8 cellular contexts compared by ENCODE assay signal in genomic region chr1:25905680-25906643, GRCh38. TPM values are rescaled to one million over a fixed set of nuclear protein-coding genes. Genes with fewer than 3 reads are reported as not detected.
DNase-seq lines count a peak whose midpoint lies in the region; ATAC-seq and TF ChIP-seq lines count a peak whose summit lies in the region.

STMN1 (minus strand) TSS chr1:25906419; CDS start chr1:25904676, 1,743 bp downstream.

- H3K9ac ChIP-seq in fibroblast of lung (ENCODE audit: insufficient read depth, low read length), result peak within 1 kb of the TSS; percentile 62

- peak within 1 kb of the TSS; percentile 98 for H3K4me3 Mint-ChIP-seq in activated T-helper 17 cell treated with anti-CD3 and anti-CD28 coated beads, Interleukin-2, amount 50 U/mL, for 72 hours
- H3K4me3 Mint-ChIP-seq in natural killer cell, result peak within 1 kb of the TSS; percentile 94

- H3K9me3 ChIP-seq in KOPT-K1 (ENCODE audit: insufficient read depth, low read length, poor library complexity, severe bottlenecking), result no peaks in the 10 kb centered on the region
- H3K9me3 ChIP-seq in fibroblast of lung (ENCODE audit: control insufficient read depth, insufficient read depth, low read depth, low read length), result no peaks in the 10 kb centered on the region

- H3K27ac Mint-ChIP-seq in activated T-helper 17 cell treated with anti-CD3 and anti-CD28 coated beads, Interleukin-2, amount 50 U/mL, for 72 hours, result peak within 1 kb of the TSS; percentile 88
- H3K27ac Mint-ChIP-seq in natural killer cell, result peak within 1 kb of the TSS; percentile 87 to 89

- H3K36me3 ChIP-seq in KOPT-K1 (ENCODE audit: insufficient read depth, low read length) (peaks cover 43% of the 10 kb centered on the region), fibroblast of lung (ENCODE audit: control insufficient read depth, insufficient read depth, low read length) (peaks cover 3% of the 10 kb centered on the region)

- peaks cover 44% of the 10 kb centered on the region for H3K36me3 Mint-ChIP-seq in activated T-helper 17 cell treated with anti-CD3 and anti-CD28 coated beads, Interleukin-2, amount 50 U/mL, for 72 hours (ENCODE audit: low read depth)
- no peaks in the 10 kb centered on the region for H3K36me3 Mint-ChIP-seq in natural killer cell

- peak within 1 kb of the TSS; percentile 60 to 86 (median 76) for H3K4me3 ChIP-seq in fibroblast of lung (replicated peaks in 1 of 4; ENCODE audit: control extremely low read depth in 1 of 4, insufficient read depth in 1 of 4, low read depth in 3 of 4, low read length in 4 of 4)

- no peaks in the 10 kb centered on the region for H4K20me1 ChIP-seq in fibroblast of lung (ENCODE audit: control insufficient read depth, extremely low read depth, insufficient read depth, low read length)

- intact Hi-C loops in natural killer cell (cut with micrococcal nuclease), result loop anchor here (1.0 to 2.0 kb wide), 2 partner anchors 11 to 93 kb away; partner anchors contain the start of gene PAFAH2

- H3K9me3 Mint-ChIP-seq in activated T-helper 17 cell treated with anti-CD3 and anti-CD28 coated beads, Interleukin-2, amount 50 U/mL, for 72 hours, result no peaks in the 10 kb centered on the region
- no peaks in the 10 kb centered on the region for H3K9me3 Mint-ChIP-seq in natural killer cell

- TF ChIP-seq CTCF in fibroblast of lung (conservative IDR thresholded peaks at IDR 0.05 in 1 of 2, IDR thresholded peaks at IDR 0.05 in 1 of 2; ENCODE audit: low read depth in 1 of 2, low read length in 2 of 2) (no peak), natural killer cell (IDR thresholded peaks at IDR 0.05) (no peak)

- no peaks in the 10 kb centered on the region for H3K27me3 Mint-ChIP-seq in activated T-helper 17 cell treated with anti-CD3 and anti-CD28 coated beads, Interleukin-2, amount 50 U/mL, for 72 hours
- H3K27me3 Mint-ChIP-seq in natural killer cell (ENCODE audit: low read depth in 2 of 2), result no peaks in the 10 kb centered on the region

- ATAC-seq in GM21717 (IDR thresholded peaks at IDR 0.05; ENCODE audit: unreplicated experiment), result peak; percentile 42
- ATAC-seq in activated T-helper 17 cell treated with anti-CD3 and anti-CD28 coated beads, Interleukin-2, amount 50 U/mL, for 72 hours (replicated peaks), result peak; percentile 70
- ATAC-seq in natural killer cell, result peak; percentile 75 to 85 (median 82)

- peak within 1 kb of the TSS; percentile 77 for H2AFZ ChIP-seq in fibroblast of lung (ENCODE audit: low read length)

- H3K4me1 Mint-ChIP-seq in activated T-helper 17 cell treated with anti-CD3 and anti-CD28 coated beads, Interleukin-2, amount 50 U/mL, for 72 hours, result peaks cover 5% of the 10 kb centered on the region
- peaks cover 17 to 23% of the 10 kb centered on the region in 2 donors for H3K4me1 Mint-ChIP-seq in natural killer cell

- H3K4me2 ChIP-seq in fibroblast of lung (ENCODE audit: extremely low read depth, insufficient read depth, low read length), result peak within 1 kb of the TSS; percentile 77

- H3K27ac ChIP-seq in KOPT-K1 (ENCODE audit: low read depth, low read length, poor library complexity, severe bottlenecking), result peak within 1 kb of the TSS; percentile 99
- H3K27ac ChIP-seq in fibroblast of lung (ENCODE audit: insufficient read depth, low read length), result peak within 1 kb of the TSS; percentile 73

- peak; percentile 91 for DNase-seq in DMS79 treated with DMSO at 0.1 percent for 48 hours (lab: John Stamatoyannopoulos, UW)
- peak; percentile 93 for DNase-seq in RPMI7951 (ENCODE audit: low read depth)
- peak; percentile 87 for DNase-seq in fibroblast of lung (ENCODE audit: low read depth in 2 of 2)
- DNase-seq in natural killer cell, result peak; percentile 72
- peak; percentile 84 for DNase-seq in stimulated activated naive CD4-positive, alpha-beta T cell treated with Interleukin-2 at 50 U/mL for 16 hours (lab: John Stamatoyannopoulos, UW)

- no peaks in the 10 kb centered on the region for H3K4me1 ChIP-seq in fibroblast of lung (ENCODE audit: control insufficient read depth, extremely low read depth, insufficient read depth, low read length)

- H3K79me2 ChIP-seq in fibroblast of lung (ENCODE audit: control insufficient read depth, insufficient read depth, low read length), result peaks cover 35% of the 10 kb centered on the region

- H3K27me3 ChIP-seq in fibroblast of lung (ENCODE audit: control insufficient read depth, insufficient read depth, low read length), result no peaks in the 10 kb centered on the region

RNA-seq across cellular contexts. Expression of gene STMN1, which starts in this region (rescaled TPM):
- total RNA-seq in RPMI7951 (2014; rRNA removed; shearing (Covaris generic)), result 341 and 495 TPM in 2 replicates
- total RNA-seq in activated T-helper 17 cell treated with anti-CD3 and anti-CD28 coated beads, Interleukin-2, amount 50 U/mL, for 72 hours, result 100 to 1,000 TPM; 376 to 423 TPM
- total RNA-seq in fibroblast of lung (46.2 and 90.7 TPM in 2 replicates), natural killer cell (10 to 100 TPM; 26.6 to 41.0 (median 35.2) TPM)
- 94.7 and 304 TPM in 2 replicates for polyA plus RNA-seq in fibroblast of lung
- polyA plus RNA-seq in fibroblast of lung (2012), result 127 and 372 TPM in 2 replicates
- 5.7 and 45.2 TPM in 2 replicates for polyA minus RNA-seq in fibroblast of lung (ENCODE audit: low replicate concordance)

Comparison
In these comparisons a context has a peak if more than half of its experiments do, and no peak if none do; other contexts are left out.
1. Peak in every context shown above with its lines: DNase-seq, ATAC-seq, H3K4me3 ChIP-seq and H3K27ac ChIP-seq.